In the genomic region with DNA sequence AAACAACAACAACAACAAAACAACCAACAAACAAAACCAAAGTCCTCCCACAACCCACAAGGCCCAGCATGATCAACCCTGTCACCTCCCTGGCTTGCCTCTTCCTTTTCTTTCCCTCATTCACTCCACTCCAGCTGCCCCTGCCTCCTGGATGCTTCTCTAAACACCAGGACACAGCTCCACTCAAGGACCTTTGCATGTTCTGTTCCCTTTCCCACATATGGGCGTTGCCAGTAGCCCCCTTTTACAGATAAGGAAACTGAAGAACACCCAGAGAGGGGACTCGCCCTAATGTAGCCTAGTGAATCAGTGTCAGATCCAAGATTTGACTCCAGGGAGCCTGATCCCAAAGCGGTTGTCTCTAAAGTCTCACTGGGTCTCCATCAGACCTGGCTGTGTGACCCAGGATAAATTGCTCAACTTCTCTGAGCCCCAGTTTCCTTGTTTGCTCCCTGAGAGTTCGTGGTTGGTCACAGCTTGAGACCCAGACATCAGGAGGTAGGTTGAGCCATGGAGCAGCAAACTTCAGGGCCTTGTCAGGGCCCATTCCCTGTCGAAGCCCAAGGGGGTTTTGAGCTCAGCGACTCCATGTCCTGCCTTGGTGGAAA, we compare ENCODE assay signal across 16 cellular contexts. TPM values are rescaled to one million over a fixed set of nuclear protein-coding genes. Genes with fewer than 3 reads are reported as not detected.
A peak's percentile ranks its signal among the peaks of the same experiment; 100 is the strongest.
DNase-seq lines count a peak whose midpoint lies in the region; ATAC-seq, FAIRE-seq and TF ChIP-seq lines count a peak whose summit lies in the region.
"Had no signal": no experiment of that assay in that cellular context is flagged by ENCODE, and none has a peak within 500 bp of the region (broad histone marks: within the 10 kb centered on the region; RNA-seq: fewer than 3 reads in every experiment).

No MANE protein-coding gene starts in this region.

- no peaks in the 10 kb centered on the region for H3K79me2 ChIP-seq in osteoblast (ENCODE audit: insufficient read depth, low read length)

- POLR2A ChIA-PET in A549 (lab: Yijun Ruan, JAX): no interaction called here

- TF ChIP-seq POLR2A in A549 (IDR thresholded peaks at IDR 0.05; ENCODE audit: low read length) (no peak), Peyer's patch (IDR thresholded peaks at IDR 0.05) (no peak), esophagus squamous epithelium (IDR thresholded peaks at IDR 0.05) (no peak)

- DNase-seq in A549 (ENCODE audit: low read depth in 1 of 2, low spot score in 1 of 2) (no peak), Peyer's patch (no peak), esophagus squamous epithelium (lab: John Stamatoyannopoulos, UW) (no peak), osteoblast (ENCODE audit: insufficient read length, low spot score, missing footprints) (peak; percentile 51), hepatic stellate cell (ENCODE audit: low spot score) (no peak), D341Med (ENCODE audit: low spot score) (no peak), NCI-H1436 (lab: John Stamatoyannopoulos, UW) (no peak), LoVo (ENCODE audit: low spot score) (no peak)
- DNase-seq: activated CD4-positive, alpha-beta T cell treated with anti-CD3 and anti-CD28 coated beads, Interleukin-2, amount 50 U/mL, for 4 hours; DMS 273 treated with DMSO at 0.1 percent for 48 hours; head of caudate nucleus; NCI-H187 treated with DMSO at 0.1 percent for 48 hours; NCI-H526 treated with DMSO at 0.1 percent for 48 hours; nucleus accumbens; T-helper 9 cell had no signal

- H3K4me3 ChIP-seq in A549 (no peak overlapping the region), Peyer's patch (no peak overlapping the region), esophagus squamous epithelium (no peak overlapping the region), osteoblast (ENCODE audit: insufficient read depth, low read length) (no peak overlapping the region)
- H3K4me3 ChIP-seq: thoracic aorta had no signal

- H3K27ac ChIP-seq in A549 (peak overlapping the region; percentile 67 to 83), Peyer's patch (peak overlapping the region in 3 of 4 donors; percentile 69 to 93 (median 89)), esophagus squamous epithelium (peak overlapping the region; percentile 73 to 89 (median 86)), osteoblast (ENCODE audit: low read depth, low read length) (no peak overlapping the region)
- H3K27ac ChIP-seq: thoracic aorta had no signal

- no peak for TF ChIP-seq RAD21 in A549 (conservative IDR thresholded peaks at IDR 0.05 in 1 of 2, IDR thresholded peaks at IDR 0.05 in 1 of 2)

- TF ChIP-seq EP300 in A549 (IDR thresholded peaks at IDR 0.05): no peak

- H3K27me3 ChIP-seq in Peyer's patch (no peaks in the 10 kb centered on the region), esophagus squamous epithelium (no peaks in the 10 kb centered on the region), osteoblast (ENCODE audit: insufficient read depth, low read length) (no peaks in the 10 kb centered on the region)

- H3K4me1 ChIP-seq in A549: peaks cover 32% of the 10 kb centered on the region
- H3K4me1 ChIP-seq in Peyer's patch: peaks cover 0 to 44% (median 2%) of the 10 kb centered on the region in 4 donors
- peaks cover 35 to 72% (median 36%) of the 10 kb centered on the region in 3 donors for H3K4me1 ChIP-seq in esophagus squamous epithelium
- H3K4me1 ChIP-seq in osteoblast (ENCODE audit: insufficient read depth, low read length): no peaks in the 10 kb centered on the region

- no peak for ATAC-seq in A549

- WGBS in A549 (ENCODE audit: missing lambda C conversion rate): 45% methylated on average over 6 of the region's 6 CpGs
- 38 to 59% methylated on average over 4 to 6 of the region's 6 CpGs for WGBS in esophagus squamous epithelium, 2 donors

- no peak for FAIRE-seq in A549 (lab: Jason Lieb, UNC)

- no peak overlapping the region for H2AFZ ChIP-seq in osteoblast (ENCODE audit: low read length)

- TF ChIP-seq CTCF in A549 (IDR thresholded peaks at IDR 0.05) (no peak), Peyer's patch (IDR thresholded peaks at IDR 0.05) (no peak), esophagus squamous epithelium (IDR thresholded peaks at IDR 0.05) (no peak), osteoblast (IDR thresholded peaks at IDR 0.05; ENCODE audit: extremely low read depth, low read depth, low read length) (no peak)

- H3K9me3 ChIP-seq in A549 (no peaks in the 10 kb centered on the region), Peyer's patch (no peaks in the 10 kb centered on the region), esophagus squamous epithelium (no peaks in the 10 kb centered on the region), osteoblast (ENCODE audit: low read depth, low read length) (no peaks in the 10 kb centered on the region)
- H3K9me3 ChIP-seq: thoracic aorta had no signal

- CTCF ChIA-PET in A549 (lab: Yijun Ruan, JAX): interaction anchor here (0.5 to 1.7 kb wide), 6 partner anchors 11 to 329 kb away, joined by 3 to 5 read pairs (median 4); no protein-coding TSS in a partner anchor

- intact Hi-C loops in esophagus squamous epithelium (cut with DNase I): no loop called here

- no peaks in the 10 kb centered on the region for H3K36me3 ChIP-seq in Peyer's patch
- no peaks in the 10 kb centered on the region for H3K36me3 ChIP-seq in esophagus squamous epithelium
- H3K36me3 ChIP-seq in osteoblast (ENCODE audit: insufficient read depth, low read length): no peaks in the 10 kb centered on the region
- H3K36me3 ChIP-seq: thoracic aorta had no signal

- no peaks in the 10 kb centered on the region for H4K20me1 ChIP-seq in osteoblast (ENCODE audit: insufficient read depth, low read length)

- H3K4me2 ChIP-seq in A549: peak overlapping the region; percentile 57
- no peak overlapping the region for H3K4me2 ChIP-seq in osteoblast (ENCODE audit: insufficient read depth, low read length)

TF ChIP-seq in A549, 52 proteins besides CTCF, POLR2A, EP300 and RAD21:
- TF ChIP-seq KDM1A (IDR thresholded peaks at IDR 0.05; ENCODE audit: low read depth): peak; percentile 64; the same call in 1 of the 2 replicates
- TF ChIP-seq, protein P1, sequence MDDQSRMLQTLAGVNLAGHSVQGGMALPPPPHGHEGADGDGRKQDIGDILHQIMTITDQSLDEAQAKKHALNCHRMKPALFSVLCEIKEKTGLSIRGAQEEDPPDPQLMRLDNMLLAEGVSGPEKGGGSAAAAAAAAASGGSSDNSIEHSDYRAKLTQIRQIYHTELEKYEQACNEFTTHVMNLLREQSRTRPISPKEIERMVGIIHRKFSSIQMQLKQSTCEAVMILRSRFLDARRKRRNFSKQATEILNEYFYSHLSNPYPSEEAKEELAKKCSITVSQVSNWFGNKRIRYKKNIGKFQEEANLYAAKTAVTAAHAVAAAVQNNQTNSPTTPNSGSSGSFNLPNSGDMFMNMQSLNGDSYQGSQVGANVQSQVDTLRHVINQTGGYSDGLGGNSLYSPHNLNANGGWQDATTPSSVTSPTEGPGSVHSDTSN (IDR thresholded peaks at IDR 0.05): no peak
- TF ChIP-seq ZFP36 (IDR thresholded peaks at IDR 0.05; ENCODE audit: borderline replicate concordance, partially characterized antibody): peak; percentile 59

RNA-seq across cellular contexts. Expression of a gene that starts 3.0 kb away (rescaled TPM):
- polyA plus RNA-seq in A549 (2011; rRNA removed): 8.0 and 9.6 TPM in 2 replicates
- 9.9 and 12.9 TPM in 2 replicates for polyA plus RNA-seq in A549 (2012; cell fraction: cytosol; rRNA removed)
- polyA plus RNA-seq in A549 (2012; cell fraction: nucleus; rRNA removed): 33.0 and 43.0 TPM in 2 replicates
- 7.5 to 10.4 TPM (median 7.6 TPM) in 3 replicates for polyA plus RNA-seq in A549 (2017; fragmentation: RNase III; extraction: RNeasy Plus Mini Kit Qiagen cat#74134 plus additional on column Dnase treatment)
- 10.3 and 15.9 TPM in 2 replicates for polyA minus RNA-seq in A549 (2011; rRNA and poly(A)+ RNA removed)
- total RNA-seq in Peyer's patch: 100 to 1,000 TPM in 3 of 4 donors, 10 to 100 TPM in 1; 66.4 to 194 (median 157) TPM
- 10 to 100 TPM; 19.7 to 94.0 (median 33.3) TPM for total RNA-seq in esophagus squamous epithelium
- 12.7 and 183 TPM in 2 replicates for total RNA-seq in osteoblast

RNA-seq across cellular contexts. Expression of a gene that starts 25.9 kb away (rescaled TPM):
- polyA plus RNA-seq in A549 (2011; rRNA removed): 0.12 TPM in 1 of 2 replicates, not detected in the other
- polyA plus RNA-seq in A549 (2012; cell fraction: cytosol; rRNA removed): 0.20 TPM in 1 of 2 replicates, not detected in the other
- polyA plus RNA-seq in A549 (2012; cell fraction: nucleus; rRNA removed): 0.20 TPM in 1 of 2 replicates, not detected in the other
- polyA plus RNA-seq in A549 (2017; fragmentation: RNase III; extraction: RNeasy Plus Mini Kit Qiagen cat#74134 plus additional on column Dnase treatment): 0.16 TPM in 1 of 3 replicates, not detected in the others
- not detected in 2 replicates for polyA minus RNA-seq in A549 (2011; rRNA and poly(A)+ RNA removed)
- not detected for total RNA-seq in Peyer's patch
- not detected for total RNA-seq in esophagus squamous epithelium
- total RNA-seq in osteoblast: not detected in 2 replicates
- total RNA-seq: thoracic aorta had no signal

RNA-seq across cellular contexts. Expression of a gene that starts 30.7 kb away (rescaled TPM):
- not detected in 2 replicates for polyA plus RNA-seq in A549 (2011; rRNA removed)
- polyA plus RNA-seq in A549 (2012; cell fraction: cytosol; rRNA removed): not detected in 2 replicates
- polyA plus RNA-seq in A549 (2012; cell fraction: nucleus; rRNA removed): not detected in 2 replicates
- polyA plus RNA-seq in A549 (2017; fragmentation: RNase III; extraction: RNeasy Plus Mini Kit Qiagen cat#74134 plus additional on column Dnase treatment): not detected in 3 replicates
- not detected in 2 replicates for polyA minus RNA-seq in A549 (2011; rRNA and poly(A)+ RNA removed)
- total RNA-seq in Peyer's patch: not detected
- not detected for total RNA-seq in esophagus squamous epithelium
- total RNA-seq in osteoblast: not detected in 2 replicates
- total RNA-seq: thoracic aorta had no signal
